In the genomic region with DNA sequence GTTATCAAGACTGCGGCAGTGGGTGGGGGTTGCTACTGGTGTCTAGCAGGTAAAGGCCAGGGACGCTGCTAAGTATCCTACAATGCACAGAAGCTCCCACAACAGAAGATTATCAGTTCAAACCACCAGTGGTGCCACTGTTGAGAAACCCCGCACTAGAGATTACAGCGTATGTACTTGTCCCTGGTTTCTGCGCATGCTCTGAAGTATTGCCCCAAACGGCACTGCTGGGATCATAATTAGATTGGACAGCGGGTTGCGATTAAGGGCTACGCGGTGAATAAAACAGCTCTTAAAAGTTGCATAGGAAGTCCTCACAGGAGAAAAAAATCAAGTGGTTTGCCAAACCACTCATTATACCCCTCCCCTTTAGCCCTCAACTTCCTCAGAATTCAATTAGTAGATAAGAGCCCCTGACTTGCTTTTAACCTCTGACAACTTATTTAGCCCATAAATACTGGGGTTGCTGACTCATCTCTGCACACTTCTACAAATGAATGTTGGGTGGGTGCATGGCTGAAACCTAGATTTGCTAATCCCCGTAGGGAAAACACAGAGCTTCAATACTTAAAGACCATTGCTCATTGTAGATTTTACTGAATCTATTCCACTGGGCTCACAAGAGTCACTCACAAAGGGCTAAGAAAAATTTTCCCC, we compare ENCODE assay signal across 8 cellular contexts.
DNase-seq lines count a peak whose midpoint lies in the region; ATAC-seq and TF ChIP-seq lines count a peak whose summit lies in the region.

No MANE protein-coding gene starts in this region.

- no peaks in the 10 kb centered on the region for H3K9me3 ChIP-seq in CD8-positive, alpha-beta memory T cell (ENCODE audit: low read length)
- H3K9me3 ChIP-seq in Loucy (ENCODE audit: insufficient read depth, low read depth, low read length) (no peaks in the 10 kb centered on the region), upper lobe of right lung (no peaks in the 10 kb centered on the region)

- no peaks in the 10 kb centered on the region for H3K27me3 Mint-ChIP-seq in CD8-positive, alpha-beta memory T cell
- H3K27me3 Mint-ChIP-seq in activated CD4-positive, alpha-beta T cell treated with anti-CD3 and anti-CD28 coated beads for 36 hours = peaks cover 12% of the 10 kb centered on the region

- no peaks in the 10 kb centered on the region for H3K36me3 Mint-ChIP-seq in CD8-positive, alpha-beta memory T cell
- H3K36me3 Mint-ChIP-seq in activated CD4-positive, alpha-beta T cell treated with anti-CD3 and anti-CD28 coated beads for 36 hours (ENCODE audit: low read depth) = no peaks in the 10 kb centered on the region

- H3K36me3 ChIP-seq in CD8-positive, alpha-beta memory T cell (ENCODE audit: insufficient read depth, low read length) = no peaks in the 10 kb centered on the region
- H3K36me3 ChIP-seq in Loucy (ENCODE audit: insufficient read depth, low read length) (no peaks in the 10 kb centered on the region), upper lobe of right lung (no peaks in the 10 kb centered on the region)

- H3K27ac ChIP-seq in CD8-positive, alpha-beta memory T cell (ENCODE audit: low read depth, low read length) = no peak overlapping the region
- H3K27ac ChIP-seq in upper lobe of right lung = peak overlapping the region; percentile 47

- H3K79me2 ChIP-seq in Loucy (ENCODE audit: insufficient read depth, low read length) = no peaks in the 10 kb centered on the region

- H3K4me1 ChIP-seq in CD8-positive, alpha-beta memory T cell (ENCODE audit: insufficient read depth, low read length) = peaks cover 21% of the 10 kb centered on the region
- H3K4me1 ChIP-seq in Loucy (ENCODE audit: insufficient read depth, low read length, poor library complexity, severe bottlenecking) = peaks cover 21% of the 10 kb centered on the region
- H3K4me1 ChIP-seq in upper lobe of right lung = peaks cover 23% of the 10 kb centered on the region

- CTCF ChIA-PET in CD8-positive, alpha-beta memory T cell (lab: Charles Lee) = interaction anchor here (1.0 kb wide), 2 partner anchors 11 to 92 kb away, joined by 3 read pairs; partner anchors contain the start of gene RGS9
- CTCF ChIA-PET in activated CD4-positive, alpha-beta T cell treated with anti-CD3 and anti-CD28 coated beads for 36 hours (lab: Charles Lee) = interaction anchor here (0.6 to 1.4 kb wide), 7 partner anchors 11 to 324 kb away, joined by 3 to 7 read pairs (median 3); no protein-coding TSS in a partner anchor

- POLR2A ChIA-PET in CD8-positive, alpha-beta memory T cell (lab: Charles Lee) = no interaction called here
- POLR2A ChIA-PET in activated CD4-positive, alpha-beta T cell treated with anti-CD3 and anti-CD28 coated beads for 36 hours (lab: Charles Lee) = interaction anchor here (0.6 to 1.2 kb wide), 7 partner anchors 15 to 1406 kb away, joined by 3 to 4 read pairs (median 4); partner anchors contain the start of gene DDX5

- H4K20me1 ChIP-seq in Loucy (ENCODE audit: insufficient read depth, low read length, poor library complexity, severe bottlenecking) = no peaks in the 10 kb centered on the region

- no peak for TF ChIP-seq CTCF in Loucy (conservative IDR thresholded peaks at IDR 0.05; ENCODE audit: low read length)
- TF ChIP-seq CTCF in upper lobe of right lung (IDR thresholded peaks at IDR 0.05) = no peak

- peak overlapping the region; percentile 65 for H3K4me2 ChIP-seq in Loucy (ENCODE audit: low read depth, low read length, poor library complexity, severe bottlenecking)

- H3K9ac ChIP-seq in Loucy (ENCODE audit: low read depth, low read length, poor library complexity, severe bottlenecking) = no peak overlapping the region

- H3K4me3 Mint-ChIP-seq in CD8-positive, alpha-beta memory T cell = peak overlapping the region; percentile 31 to 87 (median 74)
- no peak overlapping the region for H3K4me3 Mint-ChIP-seq in activated CD4-positive, alpha-beta T cell treated with anti-CD3 and anti-CD28 coated beads for 36 hours

- H3K27me3 ChIP-seq in CD8-positive, alpha-beta memory T cell (ENCODE audit: insufficient read depth, low read length, poor library complexity, severe bottlenecking) = no peaks in the 10 kb centered on the region
- peaks cover 60% of the 10 kb centered on the region for H3K27me3 ChIP-seq in Loucy (ENCODE audit: insufficient read depth, low read length, poor library complexity, severe bottlenecking)
- H3K27me3 ChIP-seq in upper lobe of right lung = no peaks in the 10 kb centered on the region

- intact Hi-C loops in activated CD4-positive, alpha-beta T cell treated with anti-CD3 and anti-CD28 coated beads for 36 hours (cut with DNase I, micrococcal nuclease) = loop anchor here (1.0 to 2.0 kb wide), 5 partner anchors 33 to 427 kb away; no protein-coding TSS in a partner anchor
- intact Hi-C loops in upper lobe of right lung (cut with DNase I) = no loop called here

- peak overlapping the region in 6 of 8 donors; percentile 10 to 82 (median 62) for H3K27ac Mint-ChIP-seq in CD8-positive, alpha-beta memory T cell
- peak overlapping the region; percentile 73 for H3K27ac Mint-ChIP-seq in activated CD4-positive, alpha-beta T cell treated with anti-CD3 and anti-CD28 coated beads for 36 hours

- peak; percentile 4 to 60 (median 13) for DNase-seq in CD8-positive, alpha-beta memory T cell
- DNase-seq in activated CD4-positive, alpha-beta T cell treated with anti-CD3 and anti-CD28 coated beads for 36 hours = peak; percentile 67
- peak; percentile 15 for DNase-seq in glomerular visceral epithelial cell (ENCODE audit: extremely low spot score)
- no peak for DNase-seq in upper lobe of right lung
- no peak for DNase-seq in cerebellum (ENCODE audit: low spot score)

- H3K4me1 Mint-ChIP-seq in CD8-positive, alpha-beta memory T cell = peaks cover 23 to 38% (median 31%) of the 10 kb centered on the region in 3 donors
- H3K4me1 Mint-ChIP-seq in activated CD4-positive, alpha-beta T cell treated with anti-CD3 and anti-CD28 coated beads for 36 hours = peaks cover 31% of the 10 kb centered on the region

- peak; percentile 77 for ATAC-seq in GM21390 (IDR thresholded peaks at IDR 0.05; ENCODE audit: unreplicated experiment)
- peak; percentile 83 for ATAC-seq in activated CD4-positive, alpha-beta T cell treated with anti-CD3 and anti-CD28 coated beads for 36 hours
- ATAC-seq in upper lobe of right lung = peak; percentile 62
- no peak for ATAC-seq in GM21515 (IDR thresholded peaks at IDR 0.05; ENCODE audit: unreplicated experiment)

- H3K9me2 ChIP-seq in Loucy (replicated peaks; ENCODE audit: low read depth, low read length) = no peaks in the 10 kb centered on the region

- peak overlapping the region; percentile 15 for H3K4me3 ChIP-seq in CD8-positive, alpha-beta memory T cell (ENCODE audit: low read length)
- H3K4me3 ChIP-seq in Loucy (ENCODE audit: low read length, poor library complexity, severe bottlenecking) (peak overlapping the region; percentile 53), upper lobe of right lung (no peak overlapping the region)

- H2AFZ ChIP-seq in Loucy (ENCODE audit: low read length) = no peak overlapping the region

- H3K9me3 Mint-ChIP-seq in CD8-positive, alpha-beta memory T cell = no peaks in the 10 kb centered on the region
- no peaks in the 10 kb centered on the region for H3K9me3 Mint-ChIP-seq in activated CD4-positive, alpha-beta T cell treated with anti-CD3 and anti-CD28 coated beads for 36 hours (ENCODE audit: low read depth)

- H3F3A ChIP-seq in Loucy (ENCODE audit: low read depth) = peaks cover 9% of the 10 kb centered on the region

Comparison
In these comparisons a context has a peak if more than half of its experiments do, and no peak if none do; other contexts are left out.
1. DNase-seq: peak in CD8-positive, alpha-beta memory T cell (5 of 5), activated CD4-positive, alpha-beta T cell treated with anti-CD3 and anti-CD28 coated beads for 36 hours (single experiment) and glomerular visceral epithelial cell (single experiment); none in upper lobe of right lung (single experiment) and cerebellum (single experiment).